1 cellular context compared by ENCODE assay signal in the genomic region with DNA sequence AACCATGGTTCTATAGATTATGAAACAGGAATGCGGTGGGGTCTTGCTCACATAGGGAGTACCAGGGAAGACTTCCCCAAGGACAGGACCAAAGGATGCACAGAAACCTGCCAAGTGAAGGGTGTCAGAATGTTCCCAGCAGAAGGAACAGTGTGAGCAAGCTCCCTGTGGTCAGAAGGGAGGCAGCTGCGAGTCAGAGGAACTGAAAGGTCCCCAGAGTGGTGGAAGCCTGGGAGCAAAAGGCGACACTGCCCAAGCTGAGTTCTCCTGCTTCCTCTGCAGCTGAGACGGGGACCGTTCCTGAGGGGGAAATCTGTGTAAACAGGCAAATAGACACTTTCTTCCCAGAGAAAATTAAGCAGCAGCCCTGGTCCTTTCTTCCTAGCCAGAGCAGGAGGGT.
TF ChIP-seq lines count a peak whose summit lies in the region.

No MANE protein-coding gene starts in this region.

TF ChIP-seq in GM12878, 131 proteins besides CTCF, POLR2A, EP300 and RAD21:
- TF ChIP-seq NR2C2 (IDR thresholded peaks at IDR 0.05; ENCODE audit: borderline replicate concordance, control insufficient read depth, insufficient read length, low read depth) (no peak), SPI1 (IDR thresholded peaks at IDR 0.05; ENCODE audit: borderline replicate concordance, insufficient read depth, low read depth, low read length) (peak; percentile 29; the same call in 1 of the 2 replicates)
